ENCODE assay signal across 9 cellular contexts in genomic region chr11:66418168-66418985, GRCh38. TPM values are rescaled to one million over a fixed set of nuclear protein-coding genes. Genes with fewer than 3 reads are reported as not detected.
DNase-seq lines count a peak whose midpoint lies in the region; ATAC-seq and TF ChIP-seq lines count a peak whose summit lies in the region.
"Had no signal": no experiment of that assay in that cellular context is flagged by ENCODE, and none has a peak within 500 bp of the region (broad histone marks: within the 10 kb centered on the region; RNA-seq: fewer than 3 reads in every experiment).

No MANE protein-coding gene starts in this region.

- TF ChIP-seq CTCF in AG04449 (IDR thresholded peaks at IDR 0.05; ENCODE audit: insufficient read depth, low read length, missing control alignments) (peak; percentile 78), choroid plexus epithelial cell (conservative IDR thresholded peaks at IDR 0.05; ENCODE audit: low read depth, low read length) (peak; percentile 63)

- peak; percentile 82 for DNase-seq in AG04449 (ENCODE audit: low read depth, low spot score)
- DNase-seq in NCI-H460 (ENCODE audit: extremely low read depth, low read depth) = peak; percentile 61
- DNase-seq in activated CD4-positive, alpha-beta T cell treated with anti-CD3 and anti-CD28 coated beads for 4 hours = peak; percentile 43 to 57
- peak; percentile 95 for DNase-seq in choroid plexus epithelial cell (ENCODE audit: low read depth)
- peak; percentile 93 for DNase-seq in left kidney (ENCODE audit: low read depth, low spot score)
- DNase-seq in stimulated activated CD4-positive, alpha-beta T cell treated with anti-CD3 and anti-CD28 coated beads, TNF-alpha, amount 100 ng/mL, for 24 hours (ENCODE audit: low read depth in 3 of 3) = peak; percentile 56 to 80 (median 58)

- ATAC-seq in GM21786 (IDR thresholded peaks at IDR 0.05; ENCODE audit: unreplicated experiment) (peak; percentile 52), GM18873 (IDR thresholded peaks at IDR 0.05; ENCODE audit: low FRiP score, unreplicated experiment) (no peak)

- POLR2A ChIA-PET in AG04449 (lab: Yijun Ruan, JAX) = interaction anchor here (1.0 to 1.5 kb wide), 4 partner anchors 9 to 220 kb away, joined by 4 to 8 read pairs (median 4); partner anchors contain the start of genes DPP3 and RBM4

- CTCF ChIA-PET in AG04449 (lab: Yijun Ruan, JAX) = interaction anchor here (0.7 to 37.4 kb wide), 12 partner anchors 7 to 260 kb away, joined by 3 to 1169 read pairs (median 6); partner anchors contain the start of genes DPP3, MRPL11 and NPAS4

- H3K4me3 ChIP-seq in AG04449 (ENCODE audit: low read depth, low read length) (no peak overlapping the region; the same call in 1 of the 2 replicates), choroid plexus epithelial cell (ENCODE audit: low read depth, low read length) (no peak overlapping the region)
- H3K4me3 ChIP-seq: tibial nerve had no signal

RNA-seq across cellular contexts. Expression of gene NPAS4, which starts 2.5 kb away (rescaled TPM):
- total RNA-seq in NCI-H460 (2014; rRNA removed; shearing (Covaris generic)) = not detected in 2 replicates
- polyA plus RNA-seq in NCI-H460 (2014; cell fraction: nucleus; rRNA removed) = not detected in 2 replicates

RNA-seq across cellular contexts. Expression of gene MRPL11, which starts 20.3 kb away (rescaled TPM):
- 66.8 and 90.4 TPM in 2 replicates for total RNA-seq in NCI-H460 (2014; rRNA removed; shearing (Covaris generic))
- polyA plus RNA-seq in NCI-H460 (2014; cell fraction: nucleus; rRNA removed) = 155 and 177 TPM in 2 replicates

RNA-seq across cellular contexts. Expression of gene SLC29A2, which starts 46.8 kb away (rescaled TPM):
- 4.6 and 4.7 TPM in 2 replicates for total RNA-seq in NCI-H460 (2014; rRNA removed; shearing (Covaris generic))
- polyA plus RNA-seq in NCI-H460 (2014; cell fraction: nucleus; rRNA removed) = 34.1 and 37.9 TPM in 2 replicates

RNA-seq across cellular contexts. Expression of gene PELI3, which starts 48.3 kb away (rescaled TPM):
- 2.7 and 3.2 TPM in 2 replicates for total RNA-seq in NCI-H460 (2014; rRNA removed; shearing (Covaris generic))
- polyA plus RNA-seq in NCI-H460 (2014; cell fraction: nucleus; rRNA removed) = 7.8 and 8.9 TPM in 2 replicates
